ENCODE assay signal across 28 cellular contexts in genomic region chr2:130878933-130879332, GRCh38. TPM values are rescaled to one million over a fixed set of nuclear protein-coding genes. Genes with fewer than 3 reads are reported as not detected.
DNase-seq lines count a peak whose midpoint lies in the region; ATAC-seq, FAIRE-seq and TF ChIP-seq lines count a peak whose summit lies in the region.
"Had no signal": no experiment of that assay in that cellular context is flagged by ENCODE, and none has a peak within 500 bp of the region (broad histone marks: within the 10 kb centered on the region; RNA-seq: fewer than 3 reads in every experiment).

No MANE protein-coding gene starts in this region.

- DNase-seq in IMR-90 (no peak), ecto neural progenitor cell (ENCODE audit: low spot score) (peak; percentile 15), type B pancreatic cell (ENCODE audit: extremely low spot score, unreplicated experiment) (peak; percentile 24), urothelium cell line (ENCODE audit: low spot score) (no peak), NAMALWA (ENCODE audit: low spot score) (no peak), small intestine (no peak), brain microvascular endothelial cell (no peak), T-helper 1 cell (no peak)
- DNase-seq: 8988T; ACHN; BE2C; CD4-positive, alpha-beta memory T cell; CD4-positive, CD25-positive, alpha-beta regulatory T cell; CD8-positive, alpha-beta memory T cell; COR-L47; DMS 273 treated with DMSO at 0.1 percent for 48 hours; DMS153; DMS53; DMS79; DND-41; EL; GDM1 had no signal

- no peaks in the 10 kb centered on the region for H3K9me3 Mint-ChIP-seq in type B pancreatic cell
- H3K9me3 Mint-ChIP-seq: CD4-positive, alpha-beta memory T cell; CD8-positive, alpha-beta memory T cell had no signal

- no peaks in the 10 kb centered on the region for H3K79me1 ChIP-seq in IMR-90 (ENCODE audit: low read depth in 1 of 2, low read length in 2 of 2)

- H3K4me1 Mint-ChIP-seq in type B pancreatic cell (ENCODE audit: unreplicated experiment) = no peaks in the 10 kb centered on the region
- H3K4me1 Mint-ChIP-seq: CD14-positive monocyte; CD4-positive, alpha-beta memory T cell; CD8-positive, alpha-beta memory T cell had no signal

- no peak for TF ChIP-seq RAD21 in IMR-90 (IDR thresholded peaks at IDR 0.05; ENCODE audit: low read length)

- no peak for ATAC-seq in IMR-90 (ENCODE audit: low read depth)
- ATAC-seq: GM12878 had no signal

- no peak overlapping the region for H3K4me2 ChIP-seq in IMR-90 (ENCODE audit: low read depth, low read length)
- H3K4me2 ChIP-seq: BLaER1 had no signal

- no peak overlapping the region for H3K56ac ChIP-seq in IMR-90 (ENCODE audit: extremely low read depth, insufficient read depth, low read length)

- H3K27me3 ChIP-seq in IMR-90 (ENCODE audit: control insufficient read depth, insufficient read depth, low read length) (no peaks in the 10 kb centered on the region), small intestine (ENCODE audit: control insufficient read depth in 2 of 2, insufficient read depth in 2 of 2, low read length in 2 of 2) (no peaks in the 10 kb centered on the region), brain microvascular endothelial cell (replicated peaks) (no peaks in the 10 kb centered on the region)
- H3K27me3 ChIP-seq: BE2C, BLaER1 had no signal

- H3K4me3 ChIP-seq in IMR-90 (ENCODE audit: insufficient read depth, low read depth, low read length) (no peak overlapping the region), small intestine (ENCODE audit: low read depth in 1 of 2, low read length in 2 of 2) (no peak overlapping the region), brain microvascular endothelial cell (ENCODE audit: low read depth, low read length) (no peak overlapping the region)
- H3K4me3 ChIP-seq: BLaER1, GM12878 had no signal

- H4K5ac ChIP-seq in IMR-90 (ENCODE audit: low read depth, low read length) = no peak overlapping the region

- TF ChIP-seq CTCF in IMR-90 (conservative IDR thresholded peaks at IDR 0.05; ENCODE audit: low read depth, low read length) = no peak
- no peak for TF ChIP-seq CTCF in type B pancreatic cell (conservative IDR thresholded peaks at IDR 0.05)
- no peak for TF ChIP-seq CTCF in brain microvascular endothelial cell (IDR thresholded peaks at IDR 0.05; ENCODE audit: low read depth, low read length, missing control alignments)

- in situ Hi-C loops in IMR-90 (cut with MboI; ENCODE audit: low sequenced_read_pairs) = no loop called here
- in situ Hi-C loops in brain microvascular endothelial cell (cut with HindIII; ENCODE audit: low pct_ligation_motif_present, low sequenced_read_pairs) = no loop called here

- peak overlapping the region; percentile 28 for H2AK9ac ChIP-seq in IMR-90 (replicated peaks; ENCODE audit: low read depth, low read length, poor library complexity)

- no peak overlapping the region for H3K18ac ChIP-seq in IMR-90 (ENCODE audit: low read depth, low read length)

- H3K27ac Mint-ChIP-seq in type B pancreatic cell = no peak overlapping the region
- H3K27ac Mint-ChIP-seq: CD14-positive monocyte; CD4-positive, alpha-beta memory T cell; CD4-positive, CD25-positive, alpha-beta regulatory T cell; CD8-positive, alpha-beta memory T cell had no signal

- H3K9me3 ChIP-seq in IMR-90 (ENCODE audit: control insufficient read depth, insufficient read depth, low read length) (no peaks in the 10 kb centered on the region), small intestine (ENCODE audit: control insufficient read depth, low read depth) (no peaks in the 10 kb centered on the region)
- H3K9me3 ChIP-seq: BE2C had no signal

- no CpG with 5 or more reads among the region's 2 CpGs for WGBS in IMR-90 (ENCODE audit: extremely low coverage in 2 of 2, insufficient read length in 1 of 2), 2 experiments
- WGBS in small intestine, 3 donors = 72 to 86% (median 77%) methylated on average over 2 of the region's 2 CpGs

- H3K27ac ChIP-seq in IMR-90 (ENCODE audit: insufficient read depth, low read length) (no peak overlapping the region), small intestine (ENCODE audit: low read depth in 1 of 2, low read length in 1 of 2) (no peak overlapping the region), brain microvascular endothelial cell (no peak overlapping the region)
- H3K27ac ChIP-seq: BLaER1 had no signal

- H2BK15ac ChIP-seq in IMR-90 (ENCODE audit: low read depth, low read length) = no peak overlapping the region

- peak; percentile 37 for FAIRE-seq in urothelium cell line (lab: Jason Lieb, UNC)
- no peak for FAIRE-seq in small intestine (lab: Jason Lieb, UNC)
- FAIRE-seq: A204.1, GM12878, GM12892, GM18507 had no signal

- H3K36me3 ChIP-seq in IMR-90 (ENCODE audit: control insufficient read depth, insufficient read depth, low read length) (no peaks in the 10 kb centered on the region), small intestine (ENCODE audit: control insufficient read depth in 2 of 2, insufficient read depth in 2 of 2, low read length in 2 of 2) (no peaks in the 10 kb centered on the region), brain microvascular endothelial cell (replicated peaks) (no peaks in the 10 kb centered on the region)
- H3K36me3 ChIP-seq: BE2C, BLaER1 had no signal

- peaks cover 3% of the 10 kb centered on the region for H3K36me3 Mint-ChIP-seq in type B pancreatic cell
- H3K36me3 Mint-ChIP-seq: CD14-positive monocyte; CD4-positive, alpha-beta memory T cell; CD4-positive, CD25-positive, alpha-beta regulatory T cell; CD8-positive, alpha-beta memory T cell had no signal

- H3K14ac ChIP-seq in IMR-90 (replicated peaks; ENCODE audit: low read depth, low read length) = no peak overlapping the region

- H3K27me3 Mint-ChIP-seq in type B pancreatic cell = no peaks in the 10 kb centered on the region
- H3K27me3 Mint-ChIP-seq: CD4-positive, CD25-positive, alpha-beta regulatory T cell had no signal

- no peaks in the 10 kb centered on the region for H3K4me1 ChIP-seq in IMR-90 (ENCODE audit: control insufficient read depth, insufficient read depth, low read length)
- H3K4me1 ChIP-seq in small intestine (ENCODE audit: control insufficient read depth in 2 of 2, insufficient read depth in 1 of 2, low read depth in 1 of 2, low read length in 1 of 2) = no peaks in the 10 kb centered on the region
- H3K4me1 ChIP-seq: BE2C had no signal

- H4K8ac ChIP-seq in IMR-90 (ENCODE audit: low read depth in 2 of 2, low read length in 2 of 2) = no peak overlapping the region

- no TSS peak for BruUV-seq in IMR-90 (replicated peaks; lab: Mats Ljungman, UMichigan)

- dilution Hi-C loops in IMR-90 (cut with HindIII; ENCODE audit: low sequenced_read_pairs, unreplicated experiment) = no loop called here

- no peak overlapping the region for H2AFZ ChIP-seq in IMR-90 (replicated peaks; ENCODE audit: low read length, poor library complexity)

- H2BK5ac ChIP-seq in IMR-90 (ENCODE audit: low read depth, low read length, poor library complexity, severe bottlenecking) = no peak overlapping the region

- no peak overlapping the region for H2BK120ac ChIP-seq in IMR-90 (ENCODE audit: low read depth, low read length)

- H2AK5ac ChIP-seq in IMR-90 (ENCODE audit: low read depth, low read length) = no peak overlapping the region

- intact Hi-C loops in IMR-90 (cut with micrococcal nuclease) = no loop called here

- H4K91ac ChIP-seq in IMR-90 (ENCODE audit: insufficient read depth, low read depth, low read length) = no peak overlapping the region

- H3K4me3 Mint-ChIP-seq in type B pancreatic cell = no peak overlapping the region
- H3K4me3 Mint-ChIP-seq: CD14-positive monocyte; CD4-positive, alpha-beta memory T cell; CD4-positive, CD25-positive, alpha-beta regulatory T cell; CD8-positive, alpha-beta memory T cell had no signal

- H2BK20ac ChIP-seq in IMR-90 (ENCODE audit: low read depth, low read length) = no peak overlapping the region

- POLR2A ChIA-PET in IMR-90 (lab: Charles Lee; ENCODE audit: unreplicated experiment) = no interaction called here

- no peak overlapping the region for H3K9ac ChIP-seq in IMR-90 (ENCODE audit: low read depth, low read length)
- H3K9ac ChIP-seq: BLaER1 had no signal

- no peak overlapping the region for H3K23ac ChIP-seq in IMR-90 (ENCODE audit: low read depth, low read length)

- H4K20me1 ChIP-seq in IMR-90 (ENCODE audit: insufficient read depth, low read length) = no peaks in the 10 kb centered on the region
- H4K20me1 ChIP-seq: BLaER1 had no signal

- H3K9me1 ChIP-seq in IMR-90 (ENCODE audit: insufficient read depth, low read length) = no peaks in the 10 kb centered on the region

- TF ChIP-seq POLR2A in IMR-90 (IDR thresholded peaks at IDR 0.05; ENCODE audit: low read depth, low read length) = no peak

- CTCF ChIA-PET in IMR-90 (lab: Yijun Ruan, JAX) = no interaction called here

- H3K4ac ChIP-seq in IMR-90 (ENCODE audit: low read depth, low read length) = no peak overlapping the region

TF ChIP-seq in IMR-90, 13 proteins besides CTCF, POLR2A, EP300 and RAD21 (continues in another document):
- no peak for TF ChIP-seq CHD1 (IDR thresholded peaks at IDR 0.05; ENCODE audit: low read depth, low read length)
- no peak for TF ChIP-seq MAFK (IDR thresholded peaks at IDR 0.05; ENCODE audit: low read depth, low read length)
- TF ChIP-seq RFX5 (IDR thresholded peaks at IDR 0.05; ENCODE audit: low read depth, low read length) = no peak
- no peak for TF ChIP-seq USF2 (IDR thresholded peaks at IDR 0.05; ENCODE audit: low read depth, low read length)
- no peak for TF ChIP-seq BHLHE40 (IDR thresholded peaks at IDR 0.05; ENCODE audit: low read depth, low read length)
- TF ChIP-seq NFE2L2 (IDR thresholded peaks at IDR 0.05; ENCODE audit: low read depth, low read length) = no peak
- TF ChIP-seq RCOR1 (IDR thresholded peaks at IDR 0.05; ENCODE audit: insufficient replicate concordance, low read length) = no peak
- TF ChIP-seq FOS (IDR thresholded peaks at IDR 0.05; ENCODE audit: low read depth, low read length) = no peak
- no peak for TF ChIP-seq CEBPB (IDR thresholded peaks at IDR 0.05; ENCODE audit: low read depth, low read length)

RNA-seq across cellular contexts. Expression of gene ARHGEF4, which starts 42.2 kb away (rescaled TPM):
- total RNA-seq in IMR-90 (2012; rRNA removed) (2.7 and 3.3 TPM in 2 replicates), type B pancreatic cell (ENCODE audit: low replicate concordance) (15.7 and 31.4 TPM in 2 replicates)
- polyA plus RNA-seq in IMR-90 (2012; rRNA removed) (5.0 and 6.5 TPM in 2 replicates), small intestine (1 to 10 TPM in 1 of 3 donors, under 1 TPM in 1, not detected in 1; 0.22 to 2.8 TPM)
- 1.7 and 5.6 TPM in 2 replicates for polyA plus RNA-seq in IMR-90 (2012; cell fraction: cytosol; rRNA removed)
- 19.3 and 36.1 TPM in 2 replicates for polyA plus RNA-seq in IMR-90 (2012; cell fraction: nucleus; rRNA removed; ENCODE audit: low replicate concordance)
- polyA plus RNA-seq: CD14-positive monocyte had no signal

Comparison
In these comparisons a context has a peak if more than half of its experiments do, and no peak if none do; other contexts are left out.
1. DNase-seq: peak in ecto neural progenitor cell (single experiment) and type B pancreatic cell (single experiment); none in IMR-90 (single experiment), urothelium cell line (single experiment), NAMALWA (single experiment), small intestine (single experiment), brain microvascular endothelial cell (single experiment) and T-helper 1 cell (0 of 5).